In the genomic region with DNA sequence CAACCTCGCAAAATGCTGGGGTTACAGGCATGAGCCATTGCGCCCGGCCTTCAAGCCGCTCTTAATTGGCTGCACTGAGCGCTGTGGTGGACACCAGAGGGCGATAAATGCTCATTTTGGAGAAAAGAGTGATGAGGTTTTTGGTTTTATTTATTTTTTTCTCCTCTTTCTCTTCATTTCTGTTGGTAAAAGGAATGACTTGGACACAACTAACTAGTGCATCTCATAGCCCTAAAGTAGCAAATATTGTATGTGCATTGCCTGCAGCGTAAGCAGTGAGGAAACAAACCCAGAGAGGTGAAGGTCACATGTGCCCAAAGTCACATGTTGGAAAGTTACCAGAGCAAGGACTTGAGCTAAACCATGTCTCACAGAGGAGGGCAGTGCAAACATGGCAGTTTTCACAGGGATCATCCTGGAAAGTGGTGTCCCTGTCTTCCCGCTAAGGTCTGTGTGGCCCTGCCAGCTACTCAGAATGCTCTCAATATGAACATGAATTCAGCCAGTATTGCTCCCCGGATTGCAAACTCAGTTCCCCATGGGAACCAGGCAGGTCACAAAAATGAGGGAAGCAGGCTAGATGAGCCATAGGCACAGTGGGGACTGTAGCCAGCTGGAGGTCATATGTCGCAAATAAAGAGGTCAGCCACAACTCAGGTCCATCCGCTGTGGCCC, we compare ENCODE assay signal across 1 cellular context.
A peak's percentile ranks its signal among the peaks of the same experiment; 100 is the strongest.
TF ChIP-seq lines count a peak whose summit lies in the region.

No MANE protein-coding gene starts in this region.

TF ChIP-seq in K562, 482 proteins besides CTCF, POLR2A, EP300 and RAD21 (continued from another document and continues in another):
- TF ChIP-seq, protein P1, sequence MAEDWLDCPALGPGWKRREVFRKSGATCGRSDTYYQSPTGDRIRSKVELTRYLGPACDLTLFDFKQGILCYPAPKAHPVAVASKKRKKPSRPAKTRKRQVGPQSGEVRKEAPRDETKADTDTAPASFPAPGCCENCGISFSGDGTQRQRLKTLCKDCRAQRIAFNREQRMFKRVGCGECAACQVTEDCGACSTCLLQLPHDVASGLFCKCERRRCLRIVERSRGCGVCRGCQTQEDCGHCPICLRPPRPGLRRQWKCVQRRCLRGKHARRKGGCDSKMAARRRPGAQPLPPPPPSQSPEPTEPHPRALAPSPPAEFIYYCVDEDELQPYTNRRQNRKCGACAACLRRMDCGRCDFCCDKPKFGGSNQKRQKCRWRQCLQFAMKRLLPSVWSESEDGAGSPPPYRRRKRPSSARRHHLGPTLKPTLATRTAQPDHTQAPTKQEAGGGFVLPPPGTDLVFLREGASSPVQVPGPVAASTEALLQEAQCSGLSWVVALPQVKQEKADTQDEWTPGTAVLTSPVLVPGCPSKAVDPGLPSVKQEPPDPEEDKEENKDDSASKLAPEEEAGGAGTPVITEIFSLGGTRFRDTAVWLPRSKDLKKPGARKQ (CRISPR knock-in tag; IDR thresholded peaks at IDR 0.05) = no peak
- no peak for TF ChIP-seq HEY1 (CRISPR knock-in tag; IDR thresholded peaks at IDR 0.05; ENCODE audit: borderline replicate concordance)
- no peak for TF ChIP-seq SMARCB1 (IDR thresholded peaks at IDR 0.05; ENCODE audit: insufficient read length, low read depth)
- TF ChIP-seq LEF1 (IDR thresholded peaks at IDR 0.05) = no peak
- no peak for TF ChIP-seq ZNF146 (CRISPR knock-in tag; IDR thresholded peaks at IDR 0.05; ENCODE audit: unreplicated experiment)
- TF ChIP-seq, protein P2, sequence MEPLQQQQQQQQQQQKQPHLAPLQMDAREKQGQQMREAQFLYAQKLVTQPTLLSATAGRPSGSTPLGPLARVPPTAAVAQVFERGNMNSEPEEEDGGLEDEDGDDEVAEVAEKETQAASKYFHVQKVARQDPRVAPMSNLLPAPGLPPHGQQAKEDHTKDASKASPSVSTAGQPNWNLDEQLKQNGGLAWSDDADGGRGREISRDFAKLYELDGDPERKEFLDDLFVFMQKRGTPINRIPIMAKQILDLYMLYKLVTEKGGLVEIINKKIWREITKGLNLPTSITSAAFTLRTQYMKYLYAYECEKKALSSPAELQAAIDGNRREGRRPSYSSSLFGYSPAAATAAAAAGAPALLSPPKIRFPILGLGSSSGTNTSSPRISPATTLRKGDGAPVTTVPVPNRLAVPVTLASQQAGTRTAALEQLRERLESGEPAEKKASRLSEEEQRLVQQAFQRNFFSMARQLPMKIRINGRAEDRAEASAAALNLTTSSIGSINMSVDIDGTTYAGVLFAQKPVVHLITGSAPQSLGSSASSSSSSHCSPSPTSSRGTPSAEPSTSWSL (CRISPR knock-in tag; IDR thresholded peaks at IDR 0.05; ENCODE audit: borderline replicate concordance) = no peak
- TF ChIP-seq, protein P3, sequence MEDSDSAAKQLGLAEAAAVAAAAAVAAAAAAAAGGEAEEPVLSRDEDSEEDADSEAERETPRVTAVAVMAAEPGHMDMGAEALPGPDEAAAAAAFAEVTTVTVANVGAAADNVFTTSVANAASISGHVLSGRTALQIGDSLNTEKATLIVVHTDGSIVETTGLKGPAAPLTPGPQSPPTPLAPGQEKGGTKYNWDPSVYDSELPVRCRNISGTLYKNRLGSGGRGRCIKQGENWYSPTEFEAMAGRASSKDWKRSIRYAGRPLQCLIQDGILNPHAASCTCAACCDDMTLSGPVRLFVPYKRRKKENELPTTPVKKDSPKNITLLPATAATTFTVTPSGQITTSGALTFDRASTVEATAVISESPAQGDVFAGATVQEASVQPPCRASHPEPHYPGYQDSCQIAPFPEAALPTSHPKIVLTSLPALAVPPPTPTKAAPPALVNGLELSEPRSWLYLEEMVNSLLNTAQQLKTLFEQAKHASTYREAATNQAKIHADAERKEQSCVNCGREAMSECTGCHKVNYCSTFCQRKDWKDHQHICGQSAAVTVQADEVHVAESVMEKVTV (CRISPR knock-in tag; IDR thresholded peaks at IDR 0.05) = peak; percentile 97
- 0 out of 2 replicates have a peak, but pooled peaks have one; percentile 46 for TF ChIP-seq CBFA2T2 (conservative IDR thresholded peaks at IDR 0.05)
- TF ChIP-seq ZNF778 (CRISPR knock-in tag; IDR thresholded peaks at IDR 0.05) = no peak
- TF ChIP-seq, protein P4, sequence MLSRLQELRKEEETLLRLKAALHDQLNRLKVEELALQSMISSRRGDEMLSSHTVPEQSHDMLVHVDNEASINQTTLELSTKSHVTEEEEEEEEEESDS (CRISPR knock-in tag; IDR thresholded peaks at IDR 0.05) = no peak
- TF ChIP-seq POLR2AphosphoS5 (IDR thresholded peaks at IDR 0.05; ENCODE audit: control insufficient read depth, insufficient read depth, low read depth, low read length) = no peak
- TF ChIP-seq, protein P5, sequence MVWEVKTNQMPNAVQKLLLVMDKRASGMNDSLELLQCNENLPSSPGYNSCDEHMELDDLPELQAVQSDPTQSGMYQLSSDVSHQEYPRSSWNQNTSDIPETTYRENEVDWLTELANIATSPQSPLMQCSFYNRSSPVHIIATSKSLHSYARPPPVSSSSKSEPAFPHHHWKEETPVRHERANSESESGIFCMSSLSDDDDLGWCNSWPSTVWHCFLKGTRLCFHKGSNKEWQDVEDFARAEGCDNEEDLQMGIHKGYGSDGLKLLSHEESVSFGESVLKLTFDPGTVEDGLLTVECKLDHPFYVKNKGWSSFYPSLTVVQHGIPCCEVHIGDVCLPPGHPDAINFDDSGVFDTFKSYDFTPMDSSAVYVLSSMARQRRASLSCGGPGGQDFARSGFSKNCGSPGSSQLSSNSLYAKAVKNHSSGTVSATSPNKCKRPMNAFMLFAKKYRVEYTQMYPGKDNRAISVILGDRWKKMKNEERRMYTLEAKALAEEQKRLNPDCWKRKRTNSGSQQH (CRISPR knock-in tag; IDR thresholded peaks at IDR 0.05) = no peak
- no peak for TF ChIP-seq ZNF696 (CRISPR knock-in tag; conservative IDR thresholded peaks at IDR 0.05)
- no peak for TF ChIP-seq SREBF2 (CRISPR knock-in tag; IDR thresholded peaks at IDR 0.05)
- TF ChIP-seq DPF2 (IDR thresholded peaks at IDR 0.05) = no peak
- peak; percentile 98 for TF ChIP-seq ARID2 (IDR thresholded peaks at IDR 0.05)
- no peak for TF ChIP-seq ZNF311 (CRISPR knock-in tag; IDR thresholded peaks at IDR 0.05)
- TF ChIP-seq TOE1 (IDR thresholded peaks at IDR 0.05; ENCODE audit: borderline replicate concordance) = 0 out of 2 replicates have a peak, but pooled peaks have one; percentile 28
- TF ChIP-seq TOE1 (CRISPR knock-in tag; IDR thresholded peaks at IDR 0.05; ENCODE audit: borderline replicate concordance, low read depth) = no peak
- no peak for TF ChIP-seq CREB1 (IDR thresholded peaks at IDR 0.05)
- TF ChIP-seq CREB1 (CRISPR knock-in tag; IDR thresholded peaks at IDR 0.05) = no peak
- TF ChIP-seq L3MBTL2 (IDR thresholded peaks at IDR 0.05) = no peak
- TF ChIP-seq PURB (CRISPR knock-in tag; IDR thresholded peaks at IDR 0.05; ENCODE audit: low read depth) = no peak
- TF ChIP-seq NCOR1 (IDR thresholded peaks at IDR 0.05) = no peak
- no peak for TF ChIP-seq SLC30A9 (CRISPR knock-in tag; IDR thresholded peaks at IDR 0.05)
- TF ChIP-seq THRAP3 (IDR thresholded peaks at IDR 0.05; ENCODE audit: borderline replicate concordance) = no peak
- no peak for TF ChIP-seq TEAD4 (IDR thresholded peaks at IDR 0.05; ENCODE audit: low read length)
- TF ChIP-seq TEAD4 (CRISPR knock-in tag; IDR thresholded peaks at IDR 0.05; ENCODE audit: borderline replicate concordance) = no peak
- TF ChIP-seq SAFB (IDR thresholded peaks at IDR 0.05; ENCODE audit: borderline replicate concordance, low read depth, low read length) = no peak
- no peak for TF ChIP-seq ZNF79 (CRISPR knock-in tag; IDR thresholded peaks at IDR 0.05; ENCODE audit: low read depth)
- TF ChIP-seq ZFP1 (CRISPR knock-in tag; IDR thresholded peaks at IDR 0.05) = 0 out of 2 replicates have a peak, but pooled peaks have one; percentile 12
- TF ChIP-seq, protein P6, sequence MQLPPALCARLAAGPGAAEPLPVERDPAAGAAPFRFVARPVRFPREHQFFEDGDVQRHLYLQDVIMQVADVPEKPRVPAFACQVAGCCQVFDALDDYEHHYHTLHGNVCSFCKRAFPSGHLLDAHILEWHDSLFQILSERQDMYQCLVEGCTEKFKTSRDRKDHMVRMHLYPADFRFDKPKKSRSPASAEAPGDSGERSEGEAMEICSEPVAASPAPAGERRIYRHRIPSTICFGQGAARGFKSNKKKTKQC (CRISPR knock-in tag; IDR thresholded peaks at IDR 0.05) = no peak
- no peak for TF ChIP-seq FOXM1 (IDR thresholded peaks at IDR 0.05; ENCODE audit: low read depth)
- no peak for TF ChIP-seq FOXM1 (CRISPR knock-in tag; IDR thresholded peaks at IDR 0.05; ENCODE audit: low read depth)
- TF ChIP-seq HNRNPUL1 (IDR thresholded peaks at IDR 0.05; ENCODE audit: low read length) = no peak
- TF ChIP-seq, protein P7, sequence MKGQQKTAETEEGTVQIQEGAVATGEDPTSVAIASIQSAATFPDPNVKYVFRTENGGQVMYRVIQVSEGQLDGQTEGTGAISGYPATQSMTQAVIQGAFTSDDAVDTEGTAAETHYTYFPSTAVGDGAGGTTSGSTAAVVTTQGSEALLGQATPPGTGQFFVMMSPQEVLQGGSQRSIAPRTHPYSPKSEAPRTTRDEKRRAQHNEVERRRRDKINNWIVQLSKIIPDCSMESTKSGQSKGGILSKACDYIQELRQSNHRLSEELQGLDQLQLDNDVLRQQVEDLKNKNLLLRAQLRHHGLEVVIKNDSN (CRISPR knock-in tag; IDR thresholded peaks at IDR 0.05) = peak; percentile 87
- TF ChIP-seq, protein P8, sequence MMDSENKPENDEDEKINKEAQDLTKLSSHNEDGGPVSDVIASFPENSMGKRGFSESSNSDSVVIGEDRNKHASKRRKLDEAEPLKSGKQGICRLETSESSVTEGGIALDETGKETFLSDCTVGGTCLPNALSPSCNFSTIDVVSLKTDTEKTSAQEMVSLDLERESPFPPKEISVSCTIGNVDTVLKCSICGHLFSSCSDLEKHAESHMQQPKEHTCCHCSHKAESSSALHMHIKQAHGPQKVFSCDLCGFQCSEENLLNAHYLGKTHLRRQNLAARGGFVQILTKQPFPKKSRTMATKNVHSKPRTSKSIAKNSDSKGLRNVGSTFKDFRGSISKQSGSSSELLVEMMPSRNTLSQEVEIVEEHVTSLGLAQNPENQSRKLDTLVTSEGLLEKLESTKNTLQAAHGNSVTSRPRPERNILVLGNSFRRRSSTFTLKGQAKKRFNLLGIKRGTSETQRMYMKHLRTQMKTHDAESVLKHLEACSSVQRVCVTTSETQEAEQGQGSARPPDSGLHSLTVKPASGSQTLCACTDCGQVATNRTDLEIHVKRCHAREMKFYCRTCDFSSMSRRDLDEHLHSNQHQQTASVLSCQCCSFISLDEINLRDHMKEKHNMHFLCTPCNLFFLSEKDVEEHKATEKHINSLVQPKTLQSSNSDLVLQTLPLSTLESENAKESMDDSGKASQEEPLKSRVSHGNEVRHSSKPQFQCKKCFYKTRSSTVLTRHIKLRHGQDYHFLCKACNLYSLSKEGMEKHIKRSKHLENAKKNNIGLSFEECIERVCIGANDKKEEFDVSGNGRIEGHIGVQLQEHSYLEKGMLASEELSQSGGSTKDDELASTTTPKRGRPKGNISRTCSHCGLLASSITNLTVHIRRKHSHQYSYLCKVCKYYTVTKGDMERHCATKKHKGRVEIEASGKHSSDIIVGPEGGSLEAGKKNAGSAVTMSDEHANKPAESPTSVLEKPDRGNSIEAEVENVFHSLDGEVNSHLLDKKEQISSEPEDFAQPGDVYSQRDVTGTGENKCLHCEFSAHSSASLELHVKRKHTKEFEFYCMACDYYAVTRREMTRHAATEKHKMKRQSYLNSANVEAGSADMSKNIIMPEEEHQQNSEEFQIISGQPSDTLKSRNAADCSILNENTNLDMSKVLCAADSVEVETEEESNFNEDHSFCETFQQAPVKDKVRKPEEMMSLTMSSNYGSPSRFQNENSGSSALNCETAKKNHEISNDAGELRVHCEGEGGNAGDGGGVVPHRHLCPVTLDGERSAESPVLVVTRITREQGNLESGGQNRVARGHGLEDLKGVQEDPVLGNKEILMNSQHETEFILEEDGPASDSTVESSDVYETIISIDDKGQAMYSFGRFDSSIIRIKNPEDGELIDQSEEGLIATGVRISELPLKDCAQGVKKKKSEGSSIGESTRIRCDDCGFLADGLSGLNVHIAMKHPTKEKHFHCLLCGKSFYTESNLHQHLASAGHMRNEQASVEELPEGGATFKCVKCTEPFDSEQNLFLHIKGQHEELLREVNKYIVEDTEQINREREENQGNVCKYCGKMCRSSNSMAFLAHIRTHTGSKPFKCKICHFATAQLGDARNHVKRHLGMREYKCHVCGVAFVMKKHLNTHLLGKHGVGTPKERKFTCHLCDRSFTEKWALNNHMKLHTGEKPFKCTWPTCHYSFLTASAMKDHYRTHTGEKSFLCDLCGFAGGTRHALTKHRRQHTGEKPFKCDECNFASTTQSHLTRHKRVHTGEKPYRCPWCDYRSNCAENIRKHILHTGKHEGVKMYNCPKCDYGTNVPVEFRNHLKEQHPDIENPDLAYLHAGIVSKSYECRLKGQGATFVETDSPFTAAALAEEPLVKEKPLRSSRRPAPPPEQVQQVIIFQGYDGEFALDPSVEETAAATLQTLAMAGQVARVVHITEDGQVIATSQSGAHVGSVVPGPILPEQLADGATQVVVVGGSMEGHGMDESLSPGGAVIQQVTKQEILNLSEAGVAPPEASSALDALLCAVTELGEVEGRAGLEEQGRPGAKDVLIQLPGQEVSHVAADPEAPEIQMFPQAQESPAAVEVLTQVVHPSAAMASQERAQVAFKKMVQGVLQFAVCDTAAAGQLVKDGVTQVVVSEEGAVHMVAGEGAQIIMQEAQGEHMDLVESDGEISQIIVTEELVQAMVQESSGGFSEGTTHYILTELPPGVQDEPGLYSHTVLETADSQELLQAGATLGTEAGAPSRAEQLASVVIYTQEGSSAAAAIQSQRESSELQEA (IDR thresholded peaks at IDR 0.05; ENCODE audit: low read depth) = no peak
- no peak for TF ChIP-seq NELFE (IDR thresholded peaks at IDR 0.05; ENCODE audit: insufficient read depth, insufficient read length)
- TF ChIP-seq ZNF644 (tag; IDR thresholded peaks at IDR 0.05; ENCODE audit: low read depth) = no peak
- no peak for TF ChIP-seq SIX5 (IDR thresholded peaks at IDR 0.05; ENCODE audit: borderline replicate concordance in 1 of 2, insufficient read depth in 1 of 2, low read depth in 1 of 2, low read length in 2 of 2)
- TF ChIP-seq EP400 (IDR thresholded peaks at IDR 0.05) = no peak
- no peak for TF ChIP-seq CBX5 (IDR thresholded peaks at IDR 0.05; ENCODE audit: borderline replicate concordance, low read depth)
- TF ChIP-seq SIRT6 (IDR thresholded peaks at IDR 0.05; ENCODE audit: low read depth, low read length) = no peak
- TF ChIP-seq TGIF2 (CRISPR knock-in tag; IDR thresholded peaks at IDR 0.05) = no peak
- no peak for TF ChIP-seq ZBTB8A (IDR thresholded peaks at IDR 0.05; ENCODE audit: partially characterized antibody)
- no peak for TF ChIP-seq ZNF668 (CRISPR knock-in tag; IDR thresholded peaks at IDR 0.05)
- TF ChIP-seq, protein P9, sequence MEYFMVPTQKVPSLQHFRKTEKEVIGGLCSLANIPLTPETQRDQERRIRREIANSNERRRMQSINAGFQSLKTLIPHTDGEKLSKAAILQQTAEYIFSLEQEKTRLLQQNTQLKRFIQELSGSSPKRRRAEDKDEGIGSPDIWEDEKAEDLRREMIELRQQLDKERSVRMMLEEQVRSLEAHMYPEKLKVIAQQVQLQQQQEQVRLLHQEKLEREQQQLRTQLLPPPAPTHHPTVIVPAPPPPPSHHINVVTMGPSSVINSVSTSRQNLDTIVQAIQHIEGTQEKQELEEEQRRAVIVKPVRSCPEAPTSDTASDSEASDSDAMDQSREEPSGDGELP (CRISPR knock-in tag; IDR thresholded peaks at IDR 0.05; ENCODE audit: borderline replicate concordance) = 0 out of 2 replicates have a peak, but pooled peaks have one; percentile 21
- no peak for TF ChIP-seq MEF2A (IDR thresholded peaks at IDR 0.05; ENCODE audit: control insufficient read depth, low read depth, low read length)
- TF ChIP-seq TCFL5 (CRISPR knock-in tag; conservative IDR thresholded peaks at IDR 0.05) = no peak
